ENCODE assay signal across 1 cellular context in genomic region chr1:209491031-209491430, GRCh38.
TF ChIP-seq lines count a peak whose summit lies in the region.

No MANE protein-coding gene starts in this region.

TF ChIP-seq in GM23338, 12 proteins besides CTCF, POLR2A, EP300 and RAD21:
- TF ChIP-seq ETS1 (IDR thresholded peaks at IDR 0.05) (no peak), ZNF331 (CRISPR knock-in tag; IDR thresholded peaks at IDR 0.05; ENCODE audit: low read depth) (no peak), CREB1 (CRISPR knock-in tag; IDR thresholded peaks at IDR 0.05; ENCODE audit: low read depth) (no peak), ZNF114 (CRISPR knock-in tag; IDR thresholded peaks at IDR 0.05) (no peak), EZH2phosphoT487 (IDR thresholded peaks at IDR 0.05; ENCODE audit: unreplicated experiment) (no peak), JUNB (IDR thresholded peaks at IDR 0.05; ENCODE audit: unreplicated experiment) (no peak), POLR2AphosphoS5 (IDR thresholded peaks at IDR 0.05; ENCODE audit: low read depth) (no peak), REST (IDR thresholded peaks at IDR 0.05; ENCODE audit: unreplicated experiment) (no peak), STAT1 (IDR thresholded peaks at IDR 0.05; ENCODE audit: unreplicated experiment) (no peak), NANOG (IDR thresholded peaks at IDR 0.05; ENCODE audit: borderline replicate concordance) (no peak)
- TF ChIP-seq, protein P1, sequence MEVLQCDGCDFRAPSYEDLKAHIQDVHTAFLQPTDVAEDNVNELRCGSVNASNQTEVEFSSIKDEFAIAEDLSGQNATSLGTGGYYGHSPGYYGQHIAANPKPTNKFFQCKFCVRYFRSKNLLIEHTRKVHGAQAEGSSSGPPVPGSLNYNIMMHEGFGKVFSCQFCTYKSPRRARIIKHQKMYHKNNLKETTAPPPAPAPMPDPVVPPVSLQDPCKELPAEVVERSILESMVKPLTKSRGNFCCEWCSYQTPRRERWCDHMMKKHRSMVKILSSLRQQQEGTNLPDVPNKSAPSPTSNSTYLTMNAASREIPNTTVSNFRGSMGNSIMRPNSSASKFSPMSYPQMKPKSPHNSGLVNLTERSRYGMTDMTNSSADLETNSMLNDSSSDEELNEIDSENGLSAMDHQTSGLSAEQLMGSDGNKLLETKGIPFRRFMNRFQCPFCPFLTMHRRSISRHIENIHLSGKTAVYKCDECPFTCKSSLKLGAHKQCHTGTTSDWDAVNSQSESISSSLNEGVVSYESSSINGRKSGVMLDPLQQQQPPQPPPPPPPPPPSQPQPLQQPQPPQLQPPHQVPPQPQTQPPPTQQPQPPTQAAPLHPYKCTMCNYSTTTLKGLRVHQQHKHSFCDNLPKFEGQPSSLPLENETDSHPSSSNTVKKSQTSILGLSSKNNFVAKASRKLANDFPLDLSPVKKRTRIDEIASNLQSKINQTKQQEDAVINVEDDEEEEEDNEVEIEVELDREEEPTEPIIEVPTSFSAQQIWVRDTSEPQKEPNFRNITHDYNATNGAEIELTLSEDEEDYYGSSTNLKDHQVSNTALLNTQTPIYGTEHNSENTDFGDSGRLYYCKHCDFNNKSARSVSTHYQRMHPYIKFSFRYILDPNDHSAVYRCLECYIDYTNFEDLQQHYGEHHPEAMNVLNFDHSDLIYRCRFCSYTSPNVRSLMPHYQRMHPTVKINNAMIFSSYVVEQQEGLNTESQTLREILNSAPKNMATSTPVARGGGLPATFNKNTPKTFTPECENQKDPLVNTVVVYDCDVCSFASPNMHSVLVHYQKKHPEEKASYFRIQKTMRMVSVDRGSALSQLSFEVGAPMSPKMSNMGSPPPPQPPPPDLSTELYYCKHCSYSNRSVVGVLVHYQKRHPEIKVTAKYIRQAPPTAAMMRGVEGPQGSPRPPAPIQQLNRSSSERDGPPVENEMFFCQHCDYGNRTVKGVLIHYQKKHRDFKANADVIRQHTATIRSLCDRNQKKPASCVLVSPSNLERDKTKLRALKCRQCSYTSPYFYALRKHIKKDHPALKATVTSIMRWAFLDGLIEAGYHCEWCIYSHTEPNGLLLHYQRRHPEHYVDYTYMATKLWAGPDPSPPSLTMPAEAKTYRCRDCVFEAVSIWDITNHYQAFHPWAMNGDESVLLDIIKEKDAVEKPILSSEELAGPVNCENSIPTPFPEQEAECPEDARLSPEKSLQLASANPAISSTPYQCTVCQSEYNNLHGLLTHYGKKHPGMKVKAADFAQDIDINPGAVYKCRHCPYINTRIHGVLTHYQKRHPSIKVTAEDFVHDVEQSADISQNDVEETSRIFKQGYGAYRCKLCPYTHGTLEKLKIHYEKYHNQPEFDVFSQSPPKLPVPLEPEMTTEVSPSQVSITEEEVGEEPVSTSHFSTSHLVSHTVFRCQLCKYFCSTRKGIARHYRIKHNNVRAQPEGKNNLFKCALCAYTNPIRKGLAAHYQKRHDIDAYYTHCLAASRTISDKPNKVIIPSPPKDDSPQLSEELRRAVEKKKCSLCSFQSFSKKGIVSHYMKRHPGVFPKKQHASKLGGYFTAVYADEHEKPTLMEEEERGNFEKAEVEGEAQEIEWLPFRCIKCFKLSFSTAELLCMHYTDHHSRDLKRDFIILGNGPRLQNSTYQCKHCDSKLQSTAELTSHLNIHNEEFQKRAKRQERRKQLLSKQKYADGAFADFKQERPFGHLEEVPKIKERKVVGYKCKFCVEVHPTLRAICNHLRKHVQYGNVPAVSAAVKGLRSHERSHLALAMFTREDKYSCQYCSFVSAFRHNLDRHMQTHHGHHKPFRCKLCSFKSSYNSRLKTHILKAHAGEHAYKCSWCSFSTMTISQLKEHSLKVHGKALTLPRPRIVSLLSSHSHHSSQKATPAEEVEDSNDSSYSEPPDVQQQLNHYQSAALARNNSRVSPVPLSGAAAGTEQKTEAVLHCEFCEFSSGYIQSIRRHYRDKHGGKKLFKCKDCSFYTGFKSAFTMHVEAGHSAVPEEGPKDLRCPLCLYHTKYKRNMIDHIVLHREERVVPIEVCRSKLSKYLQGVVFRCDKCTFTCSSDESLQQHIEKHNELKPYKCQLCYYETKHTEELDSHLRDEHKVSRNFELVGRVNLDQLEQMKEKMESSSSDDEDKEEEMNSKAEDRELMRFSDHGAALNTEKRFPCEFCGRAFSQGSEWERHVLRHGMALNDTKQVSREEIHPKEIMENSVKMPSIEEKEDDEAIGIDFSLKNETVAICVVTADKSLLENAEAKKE (CRISPR knock-in tag; IDR thresholded peaks at IDR 0.05): no peak
